ENCODE assay signal across 1 cellular context in the genomic region with DNA sequence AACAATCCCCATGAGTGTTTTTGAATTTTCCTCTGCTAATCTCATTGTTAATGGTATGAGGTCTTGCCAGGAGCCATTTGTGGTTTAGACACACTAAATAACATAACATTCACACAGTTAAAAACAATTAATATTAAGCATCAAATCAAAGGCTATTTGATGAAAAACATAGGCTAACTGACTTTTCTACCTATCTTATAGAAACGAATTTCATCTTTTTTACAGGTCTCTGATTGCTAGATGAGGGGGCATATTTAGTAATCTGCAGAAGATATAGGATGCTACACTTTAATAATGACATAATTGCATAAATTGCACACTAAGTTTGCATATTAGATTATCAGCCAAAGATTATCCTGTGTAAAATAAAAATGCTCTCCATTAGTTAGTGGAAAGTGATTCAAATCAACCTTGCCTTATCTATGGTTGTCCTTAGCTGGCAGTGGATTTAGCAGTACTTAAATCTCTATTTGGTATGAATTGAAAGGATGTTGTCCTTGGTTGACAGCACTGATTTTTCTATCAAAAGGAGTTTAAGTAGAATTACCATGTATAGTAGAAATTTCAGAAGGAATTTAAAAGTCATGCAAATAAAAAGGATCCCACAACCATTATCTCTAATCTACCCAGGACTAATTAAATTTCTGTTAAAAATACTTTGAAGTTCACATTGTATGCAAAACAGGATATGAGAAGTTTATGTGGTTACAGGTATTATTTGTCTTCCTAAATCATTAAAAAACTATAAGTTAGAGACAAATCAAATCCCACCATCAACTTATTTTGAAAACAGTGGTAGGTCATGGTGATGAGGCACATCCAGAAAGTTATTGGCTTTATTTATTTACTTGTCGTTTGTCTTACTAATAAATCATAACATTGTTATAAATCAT.
TF ChIP-seq lines count a peak whose summit lies in the region.

No MANE protein-coding gene starts in this region.

TF ChIP-seq in A549, 52 proteins besides CTCF, POLR2A, EP300 and RAD21 (continued from another document):
- TF ChIP-seq ATOH8 (CRISPR knock-in tag; IDR thresholded peaks at IDR 0.05; ENCODE audit: low read depth) (no peak), NFE2L2 (conservative IDR thresholded peaks at IDR 0.05; ENCODE audit: low read length) (no peak), RCOR1 (IDR thresholded peaks at IDR 0.05; ENCODE audit: low read depth, low read length) (no peak), USF2 (IDR thresholded peaks at IDR 0.05) (no peak), RFX5 (IDR thresholded peaks at IDR 0.05) (no peak), NR3C1 (IDR thresholded peaks at IDR 0.05) (no peak), EHF (CRISPR knock-in tag; IDR thresholded peaks at IDR 0.05) (no peak), RARB (CRISPR knock-in tag; IDR thresholded peaks at IDR 0.05) (no peak), ZSCAN20 (CRISPR knock-in tag; IDR thresholded peaks at IDR 0.05) (no peak), NPAS2 (CRISPR knock-in tag; IDR thresholded peaks at IDR 0.05; ENCODE audit: borderline replicate concordance) (no peak)
- TF ChIP-seq, protein P1, sequence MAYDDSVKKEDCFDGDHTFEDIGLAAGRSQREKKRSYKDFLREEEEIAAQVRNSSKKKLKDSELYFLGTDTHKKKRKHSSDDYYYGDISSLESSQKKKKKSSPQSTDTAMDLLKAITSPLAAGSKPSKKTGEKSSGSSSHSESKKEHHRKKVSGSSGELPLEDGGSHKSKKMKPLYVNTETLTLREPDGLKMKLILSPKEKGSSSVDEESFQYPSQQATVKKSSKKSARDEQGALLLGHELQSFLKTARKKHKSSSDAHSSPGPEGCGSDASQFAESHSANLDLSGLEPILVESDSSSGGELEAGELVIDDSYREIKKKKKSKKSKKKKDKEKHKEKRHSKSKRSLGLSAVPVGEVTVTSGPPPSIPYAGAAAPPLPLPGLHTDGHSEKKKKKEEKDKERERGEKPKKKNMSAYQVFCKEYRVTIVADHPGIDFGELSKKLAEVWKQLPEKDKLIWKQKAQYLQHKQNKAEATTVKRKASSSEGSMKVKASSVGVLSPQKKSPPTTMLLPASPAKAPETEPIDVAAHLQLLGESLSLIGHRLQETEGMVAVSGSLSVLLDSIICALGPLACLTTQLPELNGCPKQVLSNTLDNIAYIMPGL (CRISPR knock-in tag; IDR thresholded peaks at IDR 0.05; ENCODE audit: borderline replicate concordance) = no peak
